In genomic region chr10:71716406-71716805, GRCh38 we compare ENCODE assay signal across 11 cellular contexts. TPM values are rescaled to one million over a fixed set of nuclear protein-coding genes. Genes with fewer than 3 reads are reported as not detected.
"Had no signal": no experiment of that assay in that cellular context is flagged by ENCODE, and none has a peak within 500 bp of the region (broad histone marks: within the 10 kb centered on the region; RNA-seq: fewer than 3 reads in every experiment).

No MANE protein-coding gene starts in this region.

- H3K9me3 Mint-ChIP-seq: activated naive CD4-positive, alpha-beta T cell treated with anti-CD3 and anti-CD28 coated beads, Interleukin-2, amount 50 U/mL, for 72 hours; mesothelial cell of epicardium; natural killer cell treated with Interleukin-12 subunit alpha and Interleukin-12 subunit beta and Interleukin-15 and Interleukin-18, amount 100 ng/mL, for 72 hours had no signal

- H3K27me3 Mint-ChIP-seq: natural killer cell treated with Interleukin-12 subunit alpha and Interleukin-12 subunit beta and Interleukin-15 and Interleukin-18, amount 100 ng/mL, for 72 hours had no signal

- H3K4me3 Mint-ChIP-seq: mesothelial cell of epicardium; natural killer cell treated with Interleukin-12 subunit alpha and Interleukin-12 subunit beta and Interleukin-15 and Interleukin-18, amount 100 ng/mL, for 72 hours had no signal

- H3K4me3 ChIP-seq: lower lobe of right lung, ovary had no signal

- H3K36me3 Mint-ChIP-seq: activated naive CD4-positive, alpha-beta T cell treated with anti-CD3 and anti-CD28 coated beads, Interleukin-2, amount 50 U/mL, for 72 hours; mesothelial cell of epicardium; natural killer cell treated with Interleukin-12 subunit alpha and Interleukin-12 subunit beta and Interleukin-15 and Interleukin-18, amount 100 ng/mL, for 72 hours had no signal

- ATAC-seq: activated naive CD4-positive, alpha-beta T cell treated with anti-CD3 and anti-CD28 coated beads, Interleukin-2, amount 50 U/mL, for 72 hours; lower lobe of right lung; natural killer cell treated with Interleukin-12 subunit alpha and Interleukin-12 subunit beta and Interleukin-15 and Interleukin-18, amount 100 ng/mL, for 72 hours had no signal

- DNase-seq: activated CD4-positive, alpha-beta T cell treated with anti-CD3 and anti-CD28 coated beads, Interleukin-2, amount 50 U/mL, for 4 hours; activated CD4-positive, CD25-positive, alpha-beta regulatory T cell; lower lobe of right lung; stimulated activated CD4-positive, alpha-beta T cell treated with anti-CD3 and anti-CD28 coated beads, Interleukin-4, amount 100 ng/mL, for 1 hour; stimulated activated CD8-positive, alpha-beta memory T cell treated with anti-CD3 and anti-CD28 coated beads, Interleukin-4, amount 100 ng/mL, for 48 hours; T-helper 2 cell had no signal

- H3K36me3 ChIP-seq: lower lobe of right lung, ovary had no signal

- H3K27ac Mint-ChIP-seq: mesothelial cell of epicardium; natural killer cell treated with Interleukin-12 subunit alpha and Interleukin-12 subunit beta and Interleukin-15 and Interleukin-18, amount 100 ng/mL, for 72 hours had no signal

- H3K9me3 ChIP-seq: lower lobe of right lung, ovary had no signal

- H3K27me3 ChIP-seq: ovary had no signal

RNA-seq across cellular contexts. Expression of gene C10orf105, which starts 3.2 kb away (rescaled TPM):
- total RNA-seq: dermis microvascular lymphatic vessel endothelial cell; natural killer cell treated with Interleukin-12 subunit alpha and Interleukin-12 subunit beta and Interleukin-15 and Interleukin-18, amount 100 ng/mL, for 72 hours had no signal
